ENCODE assay signal across 26 cellular contexts in the genomic region with DNA sequence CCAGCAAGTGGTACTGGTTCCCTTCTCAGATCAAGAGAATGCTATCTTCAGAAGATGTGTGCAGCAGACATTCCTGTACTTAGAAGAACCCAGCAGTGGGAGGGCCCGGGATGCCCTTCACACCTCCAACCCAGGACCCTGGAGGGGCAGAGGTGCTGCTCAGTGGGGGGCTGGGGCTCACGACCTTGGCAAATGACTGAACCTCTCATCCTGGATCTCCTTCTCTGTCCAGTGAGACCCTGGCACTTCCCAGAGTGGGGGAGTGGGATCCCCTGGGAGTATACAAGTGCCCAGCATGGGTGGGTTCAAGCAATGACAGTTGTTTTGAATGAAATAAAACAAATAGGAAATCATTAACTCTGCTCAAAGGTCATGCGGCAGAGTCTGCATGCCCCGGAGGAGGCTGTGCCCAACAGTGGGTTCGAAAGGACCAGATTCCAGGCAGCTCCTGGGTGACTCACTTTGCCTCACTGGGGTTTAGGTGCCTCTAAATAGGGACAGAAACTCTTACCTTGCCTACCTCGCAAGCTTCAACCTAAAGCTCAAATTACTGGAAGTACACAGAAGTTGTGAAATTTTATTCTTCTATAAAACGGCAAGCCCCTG. TPM values are rescaled to one million over a fixed set of nuclear protein-coding genes. Genes with fewer than 3 reads are reported as not detected.
DNase-seq lines count a peak whose midpoint lies in the region; ATAC-seq, FAIRE-seq and TF ChIP-seq lines count a peak whose summit lies in the region.
"Had no signal": no experiment of that assay in that cellular context is flagged by ENCODE, and none has a peak within 500 bp of the region (broad histone marks: within the 10 kb centered on the region; RNA-seq: fewer than 3 reads in every experiment).

No MANE protein-coding gene starts in this region.

- H3K9me3 ChIP-seq in esophagus muscularis mucosa, result no peaks in the 10 kb centered on the region
- H3K9me3 ChIP-seq in HepG2 (ENCODE audit: low read length), result no peaks in the 10 kb centered on the region
- H3K9me3 ChIP-seq in small intestine (ENCODE audit: control insufficient read depth, low read depth), result no peaks in the 10 kb centered on the region
- H3K9me3 ChIP-seq: BE2C, SJSA1 had no signal

- in situ Hi-C loops in HepG2 (cut with HindIII; ENCODE audit: extremely low pct_ligation_motif_present, low pct_unique_long_range_greater_than_20kb), result no loop called here

- POLR2A ChIA-PET in HepG2 (lab: Yijun Ruan, JAX) (no interaction called here), MCF 10A (lab: Yijun Ruan, JAX) (no interaction called here)

- H3K9ac ChIP-seq in HepG2 (ENCODE audit: insufficient read depth, low read depth, low read length), result no peak overlapping the region

- FAIRE-seq in HepG2 (lab: Jason Lieb, UNC) (peak; percentile 15), small intestine (lab: Jason Lieb, UNC) (no peak)
- FAIRE-seq: GM12878, GM19239, HTR-8/SVneo had no signal

- WGBS in esophagus muscularis mucosa, result 67% methylated on average over 7 of the region's 7 CpGs
- 7% methylated on average over 5 of the region's 7 CpGs for WGBS in HepG2 (ENCODE audit: low lambda C conversion rate)
- WGBS in small intestine, 3 donors, result 27 to 50% (median 28%) methylated on average over 7 of the region's 7 CpGs

- ATAC-seq in HepG2 (peak; percentile 77), HG03432 (IDR thresholded peaks at IDR 0.05; ENCODE audit: unreplicated experiment) (no peak), GM18502 (IDR thresholded peaks at IDR 0.05; ENCODE audit: poor library complexity, unreplicated experiment) (no peak), HG03025 (IDR thresholded peaks at IDR 0.05; ENCODE audit: low FRiP score, unreplicated experiment) (no peak)
- ATAC-seq: GM12878 had no signal

- peaks cover 0 to 13% (median 0%) of the 10 kb centered on the region in 4 donors for H3K4me1 ChIP-seq in esophagus muscularis mucosa
- peaks cover 69% of the 10 kb centered on the region for H3K4me1 ChIP-seq in HepG2 (ENCODE audit: insufficient read depth, low read length)
- H3K4me1 ChIP-seq in small intestine (ENCODE audit: control insufficient read depth in 2 of 2, insufficient read depth in 1 of 2, low read depth in 1 of 2, low read length in 1 of 2), result peaks cover 0 to 2% of the 10 kb centered on the region in 2 donors
- H3K4me1 ChIP-seq: BE2C, SJSA1 had no signal

- H3K27me3 ChIP-seq in esophagus muscularis mucosa (no peaks in the 10 kb centered on the region), HepG2 (ENCODE audit: control insufficient read depth in 1 of 2, insufficient read depth in 2 of 2, low read length in 2 of 2) (no peaks in the 10 kb centered on the region), small intestine (ENCODE audit: control insufficient read depth in 2 of 2, insufficient read depth in 2 of 2, low read length in 2 of 2) (no peaks in the 10 kb centered on the region)
- H3K27me3 ChIP-seq: BE2C, SJSA1 had no signal

- H3K27ac Mint-ChIP-seq in MCF 10A (ENCODE audit: low read depth, unreplicated experiment), result no peak overlapping the region
- H3K27ac Mint-ChIP-seq: CD8-positive, alpha-beta memory T cell had no signal

- no peak for TF ChIP-seq CTCF in esophagus muscularis mucosa (IDR thresholded peaks at IDR 0.05)
- no peak for TF ChIP-seq CTCF in HepG2 (CRISPR knock-in tag; IDR thresholded peaks at IDR 0.05)
- TF ChIP-seq CTCF in MCF 10A (IDR thresholded peaks at IDR 0.05; ENCODE audit: unreplicated experiment), result no peak

- H4K20me1 ChIP-seq in HepG2 (ENCODE audit: insufficient read depth, low read length), result no peaks in the 10 kb centered on the region

- H3K36me3 ChIP-seq in esophagus muscularis mucosa (no peaks in the 10 kb centered on the region), HepG2 (replicated peaks in 1 of 2; ENCODE audit: control insufficient read depth in 1 of 2, insufficient read depth in 2 of 2, low read length in 2 of 2) (no peaks in the 10 kb centered on the region), small intestine (ENCODE audit: control insufficient read depth in 2 of 2, insufficient read depth in 2 of 2, low read length in 2 of 2) (no peaks in the 10 kb centered on the region)
- H3K36me3 ChIP-seq: BE2C, SJSA1 had no signal

- H3K79me2 ChIP-seq in HepG2 (ENCODE audit: insufficient read depth, low read length), result no peaks in the 10 kb centered on the region

- H3K27ac ChIP-seq in esophagus muscularis mucosa (replicated peaks in 1 of 4) (no peak overlapping the region), HepG2 (ENCODE audit: extremely low read length, insufficient read depth, low read length) (no peak overlapping the region), small intestine (ENCODE audit: low read depth in 1 of 2, low read length in 1 of 2) (no peak overlapping the region)
- H3K27ac ChIP-seq: PC-9, SJSA1 had no signal

- CTCF ChIA-PET in HepG2 (lab: Yijun Ruan, JAX; ENCODE audit: low intra/inter-chr PET ratio, low total read pairs), result no interaction called here
- CTCF ChIA-PET in MCF 10A (lab: Yijun Ruan, JAX), result interaction anchor here (0.6 to 2.0 kb wide), 4 partner anchors 10 to 380 kb away, joined by 4 to 7 read pairs (median 5); no protein-coding TSS in a partner anchor

- no peaks in the 10 kb centered on the region for H3K27me3 Mint-ChIP-seq in MCF 10A (ENCODE audit: insufficient read depth, unreplicated experiment)
- H3K27me3 Mint-ChIP-seq: CD8-positive, alpha-beta memory T cell had no signal

- H3K36me3 Mint-ChIP-seq in MCF 10A (ENCODE audit: insufficient read depth, unreplicated experiment), result no peaks in the 10 kb centered on the region

- no peak overlapping the region for H3K4me3 ChIP-seq in esophagus muscularis mucosa
- peak overlapping the region in 1 of 3 experiments; percentile 33; a peak in 1 of 6 replicates for H3K4me3 ChIP-seq in HepG2 (replicated peaks in 1 of 3; ENCODE audit: insufficient read depth in 1 of 3, low read depth in 2 of 3, low read length in 3 of 3)
- H3K4me3 ChIP-seq in small intestine (ENCODE audit: low read depth in 1 of 2, low read length in 2 of 2), result no peak overlapping the region
- H3K4me3 ChIP-seq: GM12878, PC-9, SJSA1 had no signal

- H3K4me2 ChIP-seq in HepG2 (ENCODE audit: low read depth, low read length), result peak overlapping the region; percentile 43
- H3K4me2 ChIP-seq: PC-9 had no signal

- TF ChIP-seq EP300 in esophagus muscularis mucosa (IDR thresholded peaks at IDR 0.05), result no peak
- no peak for TF ChIP-seq EP300 in HepG2 (IDR thresholded peaks at IDR 0.05; ENCODE audit: low read depth in 2 of 2, low read length in 2 of 2)
- TF ChIP-seq EP300 in HepG2 (CRISPR knock-in tag; IDR thresholded peaks at IDR 0.05; ENCODE audit: borderline replicate concordance), result no peak

- H3K9me3 Mint-ChIP-seq in MCF 10A (ENCODE audit: unreplicated experiment), result no peaks in the 10 kb centered on the region

- no TSS peak for BruUV-seq in HepG2 (replicated peaks; lab: Mats Ljungman, UMichigan)
- BruUV-seq in MCF 10A (replicated peaks; lab: Mats Ljungman, UMichigan), result no TSS peak

- DNase-seq in esophagus muscularis mucosa (ENCODE audit: extremely low spot score) (peak; percentile 85), HepG2 (ENCODE audit: low spot score) (peak; percentile 45), small intestine (peak; percentile 39), MCF 10A (ENCODE audit: unreplicated experiment) (no peak)
- DNase-seq: BE2C; CD8-positive, alpha-beta memory T cell; DMS 273 treated with DMSO at 0.1 percent for 48 hours; DMS79; EL; GDM1; KG1; MM.1S; NCI-H1694; NCI-H2029 treated with DMSO at 0.1 percent for 48 hours; NCI-H2227 treated with DMSO at 0.1 percent for 48 hours; NCI-H526 treated with DMSO at 0.1 percent for 48 hours; PC-9; Right ventricle myocardium superior had no signal

- intact Hi-C loops in esophagus muscularis mucosa (cut with DNase I) (no loop called here), HepG2 (cut with micrococcal nuclease; ENCODE audit: unreplicated experiment) (no loop called here), MCF 10A (cut with micrococcal nuclease) (no loop called here)

- peaks cover 5% of the 10 kb centered on the region for H3K4me1 Mint-ChIP-seq in MCF 10A (ENCODE audit: insufficient read depth, unreplicated experiment)
- H3K4me1 Mint-ChIP-seq: CD14-positive monocyte had no signal

- no peak overlapping the region for H3K4me3 Mint-ChIP-seq in MCF 10A (ENCODE audit: unreplicated experiment)
- H3K4me3 Mint-ChIP-seq: CD14-positive monocyte; CD8-positive, alpha-beta memory T cell had no signal

- no peak overlapping the region for H2AFZ ChIP-seq in HepG2 (ENCODE audit: low read length)
- H2AFZ ChIP-seq: PC-9 had no signal

- TF ChIP-seq POLR2A in esophagus muscularis mucosa (IDR thresholded peaks at IDR 0.05; ENCODE audit: low read depth), result no peak
- no peak for TF ChIP-seq POLR2A in HepG2 (IDR thresholded peaks at IDR 0.05; ENCODE audit: insufficient read depth in 1 of 2, low read depth in 2 of 2, low read length in 2 of 2)

- no peak for TF ChIP-seq RAD21 in HepG2 (CRISPR knock-in tag; IDR thresholded peaks at IDR 0.05)

TF ChIP-seq in HepG2, 621 proteins besides CTCF, POLR2A, EP300 and RAD21 (continues in another document):
- TF ChIP-seq SOX13 (IDR thresholded peaks at IDR 0.05) (no peak), SOX13 (CRISPR knock-in tag; conservative IDR thresholded peaks at IDR 0.05 in 1 of 2, IDR thresholded peaks at IDR 0.05 in 1 of 2) (0 out of 4 replicates have a peak, but pooled peaks of 1 of the 2 experiments have one; percentile 5)

RNA-seq across cellular contexts. Expression of gene GGACT, which starts 26.9 kb away (rescaled TPM):
- total RNA-seq in esophagus muscularis mucosa (1 to 10 TPM; 1.2 to 2.9 (median 1.3) TPM), HepG2 (2016; rRNA removed; fragmentation: Illumina TruSeq; extraction: Trizol) (1.6 and 1.9 TPM in 2 replicates), MCF 10A (2022) (6.9 and 8.1 TPM in 2 replicates)
- total RNA-seq in HepG2 (2016; cell fraction: cytosol; rRNA removed; fragmentation: Illumina TruSeq; extraction: Trizol; ENCODE audit: low read depth), result 0.88 and 1.9 TPM in 2 replicates
- 1.3 and 1.8 TPM in 2 replicates for total RNA-seq in HepG2 (2016; cell fraction: insoluble cytoplasmic fraction; rRNA removed; fragmentation: Illumina TruSeq; extraction: Trizol)
- 2.3 and 2.4 TPM in 2 replicates for total RNA-seq in HepG2 (2016; cell fraction: membrane; rRNA removed; fragmentation: Illumina TruSeq; extraction: Trizol)
- total RNA-seq in HepG2 (2016; cell fraction: nucleus; rRNA removed; fragmentation: Illumina TruSeq; extraction: Trizol), result 0.56 and 0.93 TPM in 2 replicates
- polyA plus RNA-seq in HepG2 (2011; rRNA removed) (1.7 and 2.3 TPM in 2 replicates), small intestine (1 to 10 TPM; 4.1 to 5.4 (median 4.3) TPM)
- 1.2 and 1.3 TPM in 2 replicates for polyA plus RNA-seq in HepG2 (2011; cell fraction: cytosol; rRNA removed)
- polyA plus RNA-seq in HepG2 (2011; cell fraction: nucleus; rRNA removed), result 0.69 and 0.97 TPM in 2 replicates
- polyA plus RNA-seq in HepG2 (2012), result 2.7 and 6.4 TPM in 2 replicates
- 1.9 and 2.4 TPM in 2 replicates for polyA plus RNA-seq in HepG2 (2016; cell fraction: cytosol; fragmentation: Illumina TruSeq; extraction: Trizol; ENCODE audit: low read depth)
- 1.7 and 2.2 TPM in 2 replicates for polyA plus RNA-seq in HepG2 (2016; cell fraction: insoluble cytoplasmic fraction; fragmentation: Illumina TruSeq; extraction: Trizol; ENCODE audit: low read depth)
- 2.2 and 3.9 TPM in 2 replicates for polyA plus RNA-seq in HepG2 (2016; cell fraction: membrane; fragmentation: Illumina TruSeq; extraction: Trizol; ENCODE audit: low read depth)
- polyA plus RNA-seq in HepG2 (2016; cell fraction: nucleus; fragmentation: Illumina TruSeq; extraction: Trizol; ENCODE audit: insufficient read depth, low read depth), result 0.39 and 0.98 TPM in 2 replicates
- polyA minus RNA-seq in HepG2 (2011; rRNA and poly(A)+ RNA removed; ENCODE audit: low replicate concordance), result 0.33 and 0.34 TPM in 2 replicates
- 0.18 and 0.40 TPM in 2 replicates for polyA minus RNA-seq in HepG2 (2011; cell fraction: cytosol; rRNA and poly(A)+ RNA removed)
- polyA minus RNA-seq in HepG2 (2011; cell fraction: nucleus; rRNA and poly(A)+ RNA removed), result 1.8 and 2.5 TPM in 2 replicates
